1 cellular context compared by ENCODE assay signal in the genomic region with DNA sequence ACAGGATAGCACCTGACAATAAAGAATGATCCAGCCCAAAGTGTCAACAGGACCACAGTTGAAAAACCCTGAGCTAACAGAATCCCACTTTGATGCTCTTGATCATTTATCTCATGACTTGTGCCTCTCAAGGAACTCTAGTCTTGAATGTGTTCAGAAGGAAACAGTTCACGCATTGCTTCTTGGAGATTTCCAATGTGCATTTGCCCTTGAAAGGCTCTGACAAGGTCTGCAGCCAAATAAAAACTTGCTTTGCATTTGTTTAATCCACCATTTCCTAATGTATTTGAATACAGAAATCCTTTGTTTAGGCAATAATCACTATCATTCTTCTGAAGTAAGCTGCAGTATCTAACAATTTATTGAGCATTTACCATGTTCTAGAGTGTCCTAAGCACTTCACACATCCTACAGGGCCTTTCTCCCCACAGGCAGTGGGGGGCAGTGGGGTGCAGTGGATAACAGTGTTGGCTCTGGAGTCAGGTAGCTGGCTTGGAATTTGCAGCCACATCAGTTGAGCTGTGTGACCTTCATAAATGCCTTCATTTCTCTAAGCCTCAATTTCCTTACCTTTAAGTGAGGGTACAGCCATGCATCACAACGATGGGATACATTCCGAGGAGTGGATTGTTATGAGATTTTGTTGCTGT.
TF ChIP-seq lines count a peak whose summit lies in the region.

No MANE protein-coding gene starts in this region.

TF ChIP-seq in H1, 55 proteins besides CTCF, POLR2A, EP300 and RAD21:
- TF ChIP-seq CHD1 (IDR thresholded peaks at IDR 0.05; ENCODE audit: low read depth, low read length) = no peak
- no peak for TF ChIP-seq JUND (IDR thresholded peaks at IDR 0.05; ENCODE audit: low read length)
- no peak for TF ChIP-seq HDAC6 (IDR thresholded peaks at IDR 0.05; ENCODE audit: low read depth, low read length)
TF ChIP-seq in H1: peak in this region for 0.
